Comparison of ENCODE assay signal across 10 cellular contexts in the genomic region with DNA sequence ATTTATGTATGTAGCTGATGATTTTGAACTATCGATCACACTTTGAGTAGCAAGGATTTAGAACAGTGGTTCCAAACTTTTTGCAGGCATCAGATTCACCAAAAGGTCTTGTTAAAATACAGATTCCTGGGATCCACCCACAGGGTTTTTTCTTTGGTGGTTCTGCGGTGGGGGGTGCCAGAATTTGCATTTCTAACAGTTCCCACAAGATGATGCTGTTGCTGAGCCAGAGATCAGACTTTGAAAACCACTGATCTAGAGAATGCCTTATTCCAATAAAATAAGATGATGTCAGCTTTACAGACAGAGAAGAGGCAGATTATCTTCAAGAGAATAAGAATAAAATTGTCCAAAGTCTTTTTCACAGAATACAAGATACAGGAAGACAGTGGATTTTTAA.
DNase-seq lines count a peak whose midpoint lies in the region; ATAC-seq and TF ChIP-seq lines count a peak whose summit lies in the region.
"Had no signal": no experiment of that assay in that cellular context is flagged by ENCODE, and none has a peak within 500 bp of the region (broad histone marks: within the 10 kb centered on the region; RNA-seq: fewer than 3 reads in every experiment).

No MANE protein-coding gene starts in this region.

- ATAC-seq in GM23338: no peak; the same call in 2 of the 3 replicates
- no peak for ATAC-seq in HG03095 (IDR thresholded peaks at IDR 0.05; ENCODE audit: unreplicated experiment)

- no peaks in the 10 kb centered on the region for H3K9me3 ChIP-seq in SJCRH30 (replicated peaks)
- H3K9me3 ChIP-seq in esophagus squamous epithelium: no peaks in the 10 kb centered on the region

- peaks cover 22% of the 10 kb centered on the region for H3K4me1 Mint-ChIP-seq in GM23338

- no peaks in the 10 kb centered on the region for H3K9me2 ChIP-seq in GM23338 (ENCODE audit: insufficient read depth)

- peaks cover 23% of the 10 kb centered on the region for H3K4me1 ChIP-seq in GM23338 (ENCODE audit: insufficient read depth)
- no peaks in the 10 kb centered on the region for H3K4me1 ChIP-seq in SJCRH30
- H3K4me1 ChIP-seq in esophagus squamous epithelium: no peaks in the 10 kb centered on the region

- no peak for TF ChIP-seq POLR2A in esophagus squamous epithelium (IDR thresholded peaks at IDR 0.05)

- H3K27me3 Mint-ChIP-seq in GM23338 (ENCODE audit: insufficient read depth, low read depth, poor library complexity): no peaks in the 10 kb centered on the region

- H3K27ac ChIP-seq in GM23338 (ENCODE audit: low read depth) (no peak overlapping the region), SJCRH30 (no peak overlapping the region), esophagus squamous epithelium (no peak overlapping the region)

- TF ChIP-seq CTCF in AG09309 (IDR thresholded peaks at IDR 0.05; ENCODE audit: control insufficient read depth, insufficient read depth, low read depth, low read length, missing control alignments): peak; percentile 33
- peak; percentile 13 to 41; a peak in 2 of 4 replicates for TF ChIP-seq CTCF in GM23338 (conservative IDR thresholded peaks at IDR 0.05; ENCODE audit: low read depth in 2 of 2)
- no peak for TF ChIP-seq CTCF in esophagus squamous epithelium (IDR thresholded peaks at IDR 0.05)

- H3K9me3 Mint-ChIP-seq in GM23338: no peaks in the 10 kb centered on the region; the same call in 2 of the 3 replicates

- DNase-seq in AG09309 (ENCODE audit: low read depth) (no peak), GM23338 (ENCODE audit: low spot score) (peak; percentile 46), SJCRH30 (peak; percentile 11 to 39), glomerular visceral epithelial cell (ENCODE audit: extremely low spot score) (peak; percentile 3), OCI-M2 (lab: John Stamatoyannopoulos, UW; ENCODE audit: unreplicated experiment) (no peak), esophagus squamous epithelium (lab: John Stamatoyannopoulos, UW) (no peak)
- DNase-seq in activated CD4-positive, CD25-positive, alpha-beta regulatory T cell (lab: John Stamatoyannopoulos, UW): no peak
- DNase-seq: activated T-cell treated with anti-CD3 and anti-CD28 coated beads for 4 hours, DMS79 had no signal

- H3K36me3 ChIP-seq in GM23338 (ENCODE audit: insufficient read depth) (no peaks in the 10 kb centered on the region), SJCRH30 (no peaks in the 10 kb centered on the region), esophagus squamous epithelium (no peaks in the 10 kb centered on the region)

- H4K20me1 ChIP-seq in GM23338 (replicated peaks; ENCODE audit: insufficient read depth): no peaks in the 10 kb centered on the region

- H3K4me2 ChIP-seq in GM23338: peak overlapping the region; percentile 27

- 43 to 54% methylated on average over 2 of the region's 2 CpGs for WGBS in esophagus squamous epithelium, 2 donors

- no peaks in the 10 kb centered on the region for H3F3A ChIP-seq in GM23338 (replicated peaks; ENCODE audit: low read depth)

- H3K4me3 Mint-ChIP-seq in GM23338: no peak overlapping the region

- H3K36me3 Mint-ChIP-seq in GM23338 (ENCODE audit: low read depth): no peaks in the 10 kb centered on the region

- H3K27ac Mint-ChIP-seq in GM23338: no peak overlapping the region

- H3K79me2 ChIP-seq in GM23338 (replicated peaks; ENCODE audit: insufficient read depth): no peaks in the 10 kb centered on the region

- intact Hi-C loops in esophagus squamous epithelium (cut with DNase I): no loop called here

- no peak overlapping the region for H3K4me3 ChIP-seq in AG09309 (ENCODE audit: control insufficient read depth, low read depth, low read length)
- H3K4me3 ChIP-seq in GM23338: no peak overlapping the region
- H3K4me3 ChIP-seq in SJCRH30: no peak overlapping the region
- H3K4me3 ChIP-seq in esophagus squamous epithelium: no peak overlapping the region

- no peak overlapping the region for H2AFZ ChIP-seq in GM23338

- H3K27me3 ChIP-seq in GM23338 (ENCODE audit: insufficient read depth) (no peaks in the 10 kb centered on the region), SJCRH30 (peaks cover 8% of the 10 kb centered on the region), esophagus squamous epithelium (no peaks in the 10 kb centered on the region)

TF ChIP-seq in GM23338, 12 proteins besides CTCF, POLR2A, EP300 and RAD21 (continues in another document):
- TF ChIP-seq JUNB (IDR thresholded peaks at IDR 0.05; ENCODE audit: unreplicated experiment) (no peak), CREB1 (CRISPR knock-in tag; IDR thresholded peaks at IDR 0.05; ENCODE audit: low read depth) (no peak), NANOG (IDR thresholded peaks at IDR 0.05; ENCODE audit: borderline replicate concordance) (no peak), EZH2phosphoT487 (IDR thresholded peaks at IDR 0.05; ENCODE audit: unreplicated experiment) (no peak), POLR2AphosphoS5 (IDR thresholded peaks at IDR 0.05; ENCODE audit: low read depth) (no peak), EZH2 (IDR thresholded peaks at IDR 0.05; ENCODE audit: low read depth, unreplicated experiment) (no peak)
- TF ChIP-seq, protein P1, sequence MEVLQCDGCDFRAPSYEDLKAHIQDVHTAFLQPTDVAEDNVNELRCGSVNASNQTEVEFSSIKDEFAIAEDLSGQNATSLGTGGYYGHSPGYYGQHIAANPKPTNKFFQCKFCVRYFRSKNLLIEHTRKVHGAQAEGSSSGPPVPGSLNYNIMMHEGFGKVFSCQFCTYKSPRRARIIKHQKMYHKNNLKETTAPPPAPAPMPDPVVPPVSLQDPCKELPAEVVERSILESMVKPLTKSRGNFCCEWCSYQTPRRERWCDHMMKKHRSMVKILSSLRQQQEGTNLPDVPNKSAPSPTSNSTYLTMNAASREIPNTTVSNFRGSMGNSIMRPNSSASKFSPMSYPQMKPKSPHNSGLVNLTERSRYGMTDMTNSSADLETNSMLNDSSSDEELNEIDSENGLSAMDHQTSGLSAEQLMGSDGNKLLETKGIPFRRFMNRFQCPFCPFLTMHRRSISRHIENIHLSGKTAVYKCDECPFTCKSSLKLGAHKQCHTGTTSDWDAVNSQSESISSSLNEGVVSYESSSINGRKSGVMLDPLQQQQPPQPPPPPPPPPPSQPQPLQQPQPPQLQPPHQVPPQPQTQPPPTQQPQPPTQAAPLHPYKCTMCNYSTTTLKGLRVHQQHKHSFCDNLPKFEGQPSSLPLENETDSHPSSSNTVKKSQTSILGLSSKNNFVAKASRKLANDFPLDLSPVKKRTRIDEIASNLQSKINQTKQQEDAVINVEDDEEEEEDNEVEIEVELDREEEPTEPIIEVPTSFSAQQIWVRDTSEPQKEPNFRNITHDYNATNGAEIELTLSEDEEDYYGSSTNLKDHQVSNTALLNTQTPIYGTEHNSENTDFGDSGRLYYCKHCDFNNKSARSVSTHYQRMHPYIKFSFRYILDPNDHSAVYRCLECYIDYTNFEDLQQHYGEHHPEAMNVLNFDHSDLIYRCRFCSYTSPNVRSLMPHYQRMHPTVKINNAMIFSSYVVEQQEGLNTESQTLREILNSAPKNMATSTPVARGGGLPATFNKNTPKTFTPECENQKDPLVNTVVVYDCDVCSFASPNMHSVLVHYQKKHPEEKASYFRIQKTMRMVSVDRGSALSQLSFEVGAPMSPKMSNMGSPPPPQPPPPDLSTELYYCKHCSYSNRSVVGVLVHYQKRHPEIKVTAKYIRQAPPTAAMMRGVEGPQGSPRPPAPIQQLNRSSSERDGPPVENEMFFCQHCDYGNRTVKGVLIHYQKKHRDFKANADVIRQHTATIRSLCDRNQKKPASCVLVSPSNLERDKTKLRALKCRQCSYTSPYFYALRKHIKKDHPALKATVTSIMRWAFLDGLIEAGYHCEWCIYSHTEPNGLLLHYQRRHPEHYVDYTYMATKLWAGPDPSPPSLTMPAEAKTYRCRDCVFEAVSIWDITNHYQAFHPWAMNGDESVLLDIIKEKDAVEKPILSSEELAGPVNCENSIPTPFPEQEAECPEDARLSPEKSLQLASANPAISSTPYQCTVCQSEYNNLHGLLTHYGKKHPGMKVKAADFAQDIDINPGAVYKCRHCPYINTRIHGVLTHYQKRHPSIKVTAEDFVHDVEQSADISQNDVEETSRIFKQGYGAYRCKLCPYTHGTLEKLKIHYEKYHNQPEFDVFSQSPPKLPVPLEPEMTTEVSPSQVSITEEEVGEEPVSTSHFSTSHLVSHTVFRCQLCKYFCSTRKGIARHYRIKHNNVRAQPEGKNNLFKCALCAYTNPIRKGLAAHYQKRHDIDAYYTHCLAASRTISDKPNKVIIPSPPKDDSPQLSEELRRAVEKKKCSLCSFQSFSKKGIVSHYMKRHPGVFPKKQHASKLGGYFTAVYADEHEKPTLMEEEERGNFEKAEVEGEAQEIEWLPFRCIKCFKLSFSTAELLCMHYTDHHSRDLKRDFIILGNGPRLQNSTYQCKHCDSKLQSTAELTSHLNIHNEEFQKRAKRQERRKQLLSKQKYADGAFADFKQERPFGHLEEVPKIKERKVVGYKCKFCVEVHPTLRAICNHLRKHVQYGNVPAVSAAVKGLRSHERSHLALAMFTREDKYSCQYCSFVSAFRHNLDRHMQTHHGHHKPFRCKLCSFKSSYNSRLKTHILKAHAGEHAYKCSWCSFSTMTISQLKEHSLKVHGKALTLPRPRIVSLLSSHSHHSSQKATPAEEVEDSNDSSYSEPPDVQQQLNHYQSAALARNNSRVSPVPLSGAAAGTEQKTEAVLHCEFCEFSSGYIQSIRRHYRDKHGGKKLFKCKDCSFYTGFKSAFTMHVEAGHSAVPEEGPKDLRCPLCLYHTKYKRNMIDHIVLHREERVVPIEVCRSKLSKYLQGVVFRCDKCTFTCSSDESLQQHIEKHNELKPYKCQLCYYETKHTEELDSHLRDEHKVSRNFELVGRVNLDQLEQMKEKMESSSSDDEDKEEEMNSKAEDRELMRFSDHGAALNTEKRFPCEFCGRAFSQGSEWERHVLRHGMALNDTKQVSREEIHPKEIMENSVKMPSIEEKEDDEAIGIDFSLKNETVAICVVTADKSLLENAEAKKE (CRISPR knock-in tag; IDR thresholded peaks at IDR 0.05): no peak

Comparison
In these comparisons a context has a peak if more than half of its experiments do, and no peak if none do; other contexts are left out.
1. DNase-seq: peak in GM23338 (single experiment), SJCRH30 (2 of 2) and glomerular visceral epithelial cell (single experiment); none in AG09309 (single experiment), activated CD4-positive, CD25-positive, alpha-beta regulatory T cell (0 of 4), OCI-M2 (single experiment) and esophagus squamous epithelium (single experiment).
2. CTCF ChIP-seq: peak in AG09309 (single experiment) and GM23338 (2 of 2); none in esophagus squamous epithelium (0 of 6).